17 cellular contexts compared by ENCODE assay signal in the genomic region with DNA sequence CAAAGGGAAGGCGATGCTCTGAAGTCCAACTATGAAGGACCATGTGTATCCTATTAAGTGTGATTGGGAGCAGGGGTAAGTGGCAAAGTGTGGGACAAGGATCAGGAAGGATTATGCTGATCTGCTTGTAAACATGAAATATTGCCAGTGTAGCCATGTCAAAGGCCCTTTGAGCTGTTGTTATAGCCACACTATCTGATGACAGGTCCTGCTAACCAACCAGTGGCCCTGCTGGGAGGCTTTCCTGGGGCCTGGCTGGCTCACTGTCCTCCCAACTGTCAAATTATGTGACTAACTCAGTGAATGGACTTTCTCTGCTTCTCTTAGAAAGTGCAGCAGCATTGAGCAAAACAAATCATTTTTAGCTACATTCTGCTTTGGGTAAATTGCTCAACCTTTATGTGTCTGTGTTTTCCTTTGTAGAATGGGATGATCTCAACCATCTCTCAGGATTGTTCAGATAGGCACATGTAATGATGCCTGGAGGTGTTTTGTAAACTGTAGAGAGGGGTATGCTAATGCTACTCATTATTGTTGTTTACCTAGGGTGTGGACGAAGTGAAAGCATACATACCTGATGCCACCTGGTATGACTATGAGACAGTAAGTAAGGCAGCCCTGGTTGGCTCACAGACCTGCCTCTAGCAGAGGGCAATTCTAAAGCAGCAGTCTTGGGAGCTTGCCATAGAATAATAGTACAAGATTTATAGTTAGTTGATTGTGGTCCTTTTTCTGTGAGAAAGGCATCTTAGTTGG. TPM values are rescaled to one million over a fixed set of nuclear protein-coding genes. Genes with fewer than 3 reads are reported as not detected.
A peak's percentile ranks its signal among the peaks of the same experiment; 100 is the strongest.
DNase-seq lines count a peak whose midpoint lies in the region; ATAC-seq and TF ChIP-seq lines count a peak whose summit lies in the region.
"Had no signal": no experiment of that assay in that cellular context is flagged by ENCODE, and none has a peak within 500 bp of the region (broad histone marks: within the 10 kb centered on the region; RNA-seq: fewer than 3 reads in every experiment).

No MANE protein-coding gene starts in this region.

- intact Hi-C loops in mammary epithelial cell (cut with micrococcal nuclease) (no loop called here), breast epithelium (cut with DNase I; ENCODE audit: low total_unique reads) (no loop called here), thyroid gland (cut with DNase I) (no loop called here), PC-3 (cut with micrococcal nuclease) (no loop called here), heart left ventricle (cut with DNase I) (no loop called here)

- H2AFZ ChIP-seq in mammary epithelial cell (ENCODE audit: low read depth, low read length) (no peak overlapping the region), PC-3 (ENCODE audit: low read length) (no peak overlapping the region)

- CTCF ChIA-PET in mammary epithelial cell (lab: Charles Lee; ENCODE audit: low non-redundant PET) (no interaction called here), PC-3 (lab: Charles Lee) (no interaction called here)

- no TSS peak for BruUV-seq in mammary epithelial cell (replicated peaks; lab: Mats Ljungman, UMichigan)
- BruUV-seq in PC-3 (replicated peaks; lab: Mats Ljungman, UMichigan) = no TSS peak

- peak; percentile 1 for DNase-seq in mammary epithelial cell
- no peak for DNase-seq in breast epithelium (ENCODE audit: low spot score in 2 of 2)
- peak; percentile 93 for DNase-seq in NCI-H748 treated with DMSO at 0.1 percent for 48 hours (lab: John Stamatoyannopoulos, UW)
- DNase-seq in epithelial cell of esophagus (ENCODE audit: low read depth) = peak; percentile 79
- DNase-seq in stimulated activated CD4-positive, alpha-beta T cell treated with anti-CD3 and anti-CD28 coated beads, Interleukin-4, amount 100 ng/mL, for 1 hour = no peak
- DNase-seq in thyroid gland = no peak
- DNase-seq in PC-3 = no peak
- DNase-seq in heart left ventricle = no peak
- DNase-seq: DMS79, H7, MG63, NCI-H1092 treated with DMSO at 0.1 percent for 48 hours, NCI-H226 had no signal

- no peaks in the 10 kb centered on the region for H3F3A ChIP-seq in PC-3 (ENCODE audit: low read length, unreplicated experiment)

- in situ Hi-C loops in mammary epithelial cell (cut with MboI; ENCODE audit: low sequenced_read_pairs in 2 of 2) = no loop called here

- no peak for TF ChIP-seq POLR2A in breast epithelium (IDR thresholded peaks at IDR 0.05)
- TF ChIP-seq POLR2A in thyroid gland (IDR thresholded peaks at IDR 0.05) = no peak
- no peak for TF ChIP-seq POLR2A in heart left ventricle (IDR thresholded peaks at IDR 0.05)

- H3K4me2 ChIP-seq in mammary epithelial cell (ENCODE audit: insufficient read depth, low read depth, low read length) (no peak overlapping the region), PC-3 (ENCODE audit: low read length) (no peak overlapping the region)
- H3K4me2 ChIP-seq: A549, KMS-11 had no signal

- dilution Hi-C loops in mammary epithelial cell (cut with HindIII; ENCODE audit: low sequenced_read_pairs) = no loop called here

- no peaks in the 10 kb centered on the region for H3K9me3 ChIP-seq in mammary epithelial cell (replicated peaks; ENCODE audit: insufficient read depth, low read length)
- H3K9me3 ChIP-seq in breast epithelium = no peaks in the 10 kb centered on the region
- H3K9me3 ChIP-seq in thyroid gland = no peaks in the 10 kb centered on the region
- no peaks in the 10 kb centered on the region for H3K9me3 ChIP-seq in PC-3 (ENCODE audit: low read length)
- H3K9me3 ChIP-seq in heart left ventricle = no peaks in the 10 kb centered on the region
- H3K9me3 ChIP-seq: MG63 had no signal

- H3K4me3 ChIP-seq in mammary epithelial cell (replicated peaks in 1 of 3; ENCODE audit: insufficient read depth in 1 of 3, low read depth in 2 of 3, low read length in 3 of 3) (no peak overlapping the region), breast epithelium (no peak overlapping the region), epithelial cell of esophagus (ENCODE audit: low read length) (no peak overlapping the region), thyroid gland (replicated peaks in 1 of 3) (no peak overlapping the region), PC-3 (ENCODE audit: low read length) (no peak overlapping the region), heart left ventricle (no peak overlapping the region)
- H3K4me3 ChIP-seq: A549, MG63 had no signal

- H3K9ac ChIP-seq in mammary epithelial cell (ENCODE audit: insufficient read depth, low read length) (no peak overlapping the region), PC-3 (ENCODE audit: low read length) (no peak overlapping the region)
- H3K9ac ChIP-seq: KMS-11 had no signal

- WGBS in mammary epithelial cell (ENCODE audit: low coverage, missing lambda C conversion rate) = 43% methylated on average over 2 of the region's 2 CpGs
- WGBS in thyroid gland, 2 donors = 69 to 74% methylated on average over 2 of the region's 2 CpGs
- WGBS in heart left ventricle, 4 donors = 60 to 76% (median 62%) methylated on average over 2 of the region's 2 CpGs

- no peaks in the 10 kb centered on the region for H3K79me2 ChIP-seq in mammary epithelial cell (ENCODE audit: insufficient read depth, low read length)
- H3K79me2 ChIP-seq in PC-3 (ENCODE audit: low read length) = no peaks in the 10 kb centered on the region

- H4K20me1 ChIP-seq in mammary epithelial cell (ENCODE audit: insufficient read depth, low read length) (no peaks in the 10 kb centered on the region), PC-3 (ENCODE audit: low read length) (no peaks in the 10 kb centered on the region)

- TF ChIP-seq CTCF in mammary epithelial cell (conservative IDR thresholded peaks at IDR 0.05 in 1 of 2, IDR thresholded peaks at IDR 0.05 in 1 of 2; ENCODE audit: extremely low read depth in 1 of 2, insufficient read depth in 1 of 2, low read depth in 1 of 2, low read length in 2 of 2) = no peak
- TF ChIP-seq CTCF in breast epithelium (IDR thresholded peaks at IDR 0.05) = no peak
- no peak for TF ChIP-seq CTCF in epithelial cell of esophagus (IDR thresholded peaks at IDR 0.05; ENCODE audit: insufficient read depth, low read depth, low read length, missing control alignments)
- no peak for TF ChIP-seq CTCF in thyroid gland (IDR thresholded peaks at IDR 0.05)
- no peak for TF ChIP-seq CTCF in PC-3 (conservative IDR thresholded peaks at IDR 0.05; ENCODE audit: low read depth, low read length)
- TF ChIP-seq CTCF in heart left ventricle (IDR thresholded peaks at IDR 0.05) = no peak

- H3K36me3 ChIP-seq in mammary epithelial cell (ENCODE audit: insufficient read depth, low read length) = no peaks in the 10 kb centered on the region
- H3K36me3 ChIP-seq in breast epithelium = no peaks in the 10 kb centered on the region
- H3K36me3 ChIP-seq in thyroid gland = no peaks in the 10 kb centered on the region
- H3K36me3 ChIP-seq in PC-3 (ENCODE audit: low read depth, low read length) = no peaks in the 10 kb centered on the region
- H3K36me3 ChIP-seq in heart left ventricle = no peaks in the 10 kb centered on the region
- H3K36me3 ChIP-seq: MG63 had no signal

- no peak for ATAC-seq in PC-3
- ATAC-seq in heart left ventricle = no peak
- ATAC-seq: A549 had no signal

- H3K4me1 ChIP-seq in mammary epithelial cell (ENCODE audit: insufficient read depth, low read length) = no peaks in the 10 kb centered on the region
- H3K4me1 ChIP-seq in breast epithelium = no peaks in the 10 kb centered on the region
- no peaks in the 10 kb centered on the region for H3K4me1 ChIP-seq in thyroid gland
- no peaks in the 10 kb centered on the region for H3K4me1 ChIP-seq in PC-3 (ENCODE audit: insufficient read depth, low read length)
- no peaks in the 10 kb centered on the region for H3K4me1 ChIP-seq in heart left ventricle
- H3K4me1 ChIP-seq: A549 had no signal

- POLR2A ChIA-PET in PC-3 (lab: Charles Lee; ENCODE audit: unreplicated experiment) = no interaction called here

- H3K27me3 ChIP-seq in mammary epithelial cell (ENCODE audit: insufficient read depth, low read length) = peaks cover 1% of the 10 kb centered on the region
- no peaks in the 10 kb centered on the region for H3K27me3 ChIP-seq in breast epithelium
- no peaks in the 10 kb centered on the region for H3K27me3 ChIP-seq in thyroid gland
- peaks cover 36% of the 10 kb centered on the region for H3K27me3 ChIP-seq in PC-3 (ENCODE audit: low read length)
- H3K27me3 ChIP-seq in heart left ventricle = no peaks in the 10 kb centered on the region
- H3K27me3 ChIP-seq: MG63 had no signal

- no peak overlapping the region for H3K27ac ChIP-seq in mammary epithelial cell (ENCODE audit: insufficient read depth, low read depth, low read length)
- no peak overlapping the region for H3K27ac ChIP-seq in breast epithelium
- no peak overlapping the region for H3K27ac ChIP-seq in thyroid gland
- H3K27ac ChIP-seq in PC-3 (ENCODE audit: low read length) = no peak overlapping the region
- no peak overlapping the region for H3K27ac ChIP-seq in heart left ventricle
- H3K27ac ChIP-seq: A549, KMS-11 had no signal

- H3K9me2 ChIP-seq in PC-3 (replicated peaks; ENCODE audit: low read length) = no peaks in the 10 kb centered on the region

RNA-seq across cellular contexts. Expression of a gene that starts 47.4 kb away (rescaled TPM):
- 1 to 10 TPM in 1 of 2 donors, not detected in 1; 1.3 TPM for total RNA-seq in mammary epithelial cell
- 0.03 TPM for polyA plus RNA-seq in mammary epithelial cell
- not detected for polyA minus RNA-seq in mammary epithelial cell
- 1 to 10 TPM in 2 of 3 donors, under 1 TPM in 1; under 0.01 to 2.9 (median 2.3) TPM for total RNA-seq in breast epithelium
- not detected for total RNA-seq in thyroid gland
- not detected in 2 replicates for total RNA-seq in PC-3 (2014; rRNA removed)
- total RNA-seq in heart left ventricle = under 1 TPM in 6 of 9 donors, not detected in 3; 0.02 to 0.13 (median 0.09) TPM
- under 1 TPM in 1 of 2 donors, not detected in 1; 0.01 TPM for polyA plus RNA-seq in heart left ventricle
- total RNA-seq: G401, H7 had no signal
- polyA plus RNA-seq: CD14-positive monocyte had no signal

Comparison
In these comparisons a context has a peak if more than half of its experiments do, and no peak if none do; other contexts are left out.
1. DNase-seq: peak in mammary epithelial cell (single experiment), NCI-H748 treated with DMSO at 0.1 percent for 48 hours (single experiment) and epithelial cell of esophagus (single experiment); none in breast epithelium (0 of 2), stimulated activated CD4-positive, alpha-beta T cell treated with anti-CD3 and anti-CD28 coated beads, Interleukin-4, amount 100 ng/mL, for 1 hour (single experiment), thyroid gland (0 of 2), PC-3 (single experiment) and heart left ventricle (0 of 5).